In genomic region chr2:24049485-24050021, GRCh38 we compare ENCODE assay signal across 8 cellular contexts. TPM values are rescaled to one million over a fixed set of nuclear protein-coding genes. Genes with fewer than 3 reads are reported as not detected.
DNase-seq lines count a peak whose midpoint lies in the region; ATAC-seq and TF ChIP-seq lines count a peak whose summit lies in the region.

Gene FKBP1B (plus strand): TSS chr2:24049741. CDS start chr2:24049850, 109 bp downstream.

- intact Hi-C loops in right lobe of liver (cut with DNase I): no loop called here

- H3K27ac ChIP-seq in right lobe of liver: peak within 1 kb of the TSS in 1 of 3 donors; percentile 13

- in situ Hi-C loops in G401 (cut with HindIII; ENCODE audit: low sequenced_read_pairs): no loop called here

- H3K9me3 ChIP-seq in right lobe of liver: no peaks in the 10 kb centered on the region

- 0% methylated on average over 5 of the region's 52 CpGs for WGBS in right lobe of liver (ENCODE audit: insufficient coverage, low coverage, low lambda C conversion rate, missing lambda C conversion rate)

- peak within 1 kb of the TSS; percentile 55 to 66 (median 61) for H3K4me3 ChIP-seq in right lobe of liver

- H3K4me1 ChIP-seq in right lobe of liver: peaks cover 0 to 29% (median 6%) of the 10 kb centered on the region in 4 donors

- no peak for TF ChIP-seq CTCF in right lobe of liver (IDR thresholded peaks at IDR 0.05)

- DNase-seq in G401 (ENCODE audit: low spot score) (peak; percentile 82), NCI-H1105 (lab: John Stamatoyannopoulos, UW) (peak; percentile 45), dermis blood vessel endothelial cell (peak; percentile 46), right lobe of liver (peak; percentile 52 to 72 (median 62))
- DNase-seq in activated CD4-positive, alpha-beta T cell treated with anti-CD3 and anti-CD28 coated beads for 1 hour: peak; percentile 8
- peak; percentile 30 to 48 for DNase-seq in stimulated activated CD4-positive, alpha-beta T cell treated with anti-CD3 and anti-CD28 coated beads, Interleukin-4, amount 100 ng/mL, for 4 hours

- H3K27me3 ChIP-seq in right lobe of liver: no peaks in the 10 kb centered on the region

- TF ChIP-seq POLR2A in right lobe of liver (IDR thresholded peaks at IDR 0.05): peak; percentile 48

- ATAC-seq in right lobe of liver (peak; percentile 7 to 45 (median 30)), GM21529 (IDR thresholded peaks at IDR 0.05; ENCODE audit: unreplicated experiment) (no peak), HG02623 (IDR thresholded peaks at IDR 0.05; ENCODE audit: unreplicated experiment) (no peak)

- no peaks in the 10 kb centered on the region for H3K36me3 ChIP-seq in right lobe of liver

RNA-seq across cellular contexts. Expression of gene FKBP1B, which starts in this region (rescaled TPM):
- total RNA-seq in G401 (2014; rRNA removed; shearing (Covaris generic)): 52.0 and 55.7 TPM in 2 replicates
- total RNA-seq in dermis blood vessel endothelial cell (9.9 and 14.5 TPM in 2 replicates), right lobe of liver (10 to 100 TPM in 1 of 6 experiments, 1 to 10 TPM in 5; 2.4 to 11.0 (median 3.2) TPM)

Comparison
In these comparisons a context has a peak if more than half of its experiments do, and no peak if none do; other contexts are left out.
1. DNase-seq: peak in every context shown above with its lines; median percentile 82 in G401; 62 in right lobe of liver; 46 in dermis blood vessel endothelial cell; 45 in NCI-H1105; 39 in stimulated activated CD4-positive, alpha-beta T cell treated with anti-CD3 and anti-CD28 coated beads, Interleukin-4, amount 100 ng/mL, for 4 hours; 8 in activated CD4-positive, alpha-beta T cell treated with anti-CD3 and anti-CD28 coated beads for 1 hour.
2. ATAC-seq: peak in right lobe of liver (4 of 4); none in GM21529 (single experiment) and HG02623 (single experiment).